In genomic region chr15:48693474-48693873, GRCh38 we compare ENCODE assay signal across 25 cellular contexts. TPM values are rescaled to one million over a fixed set of nuclear protein-coding genes. Genes with fewer than 3 reads are reported as not detected.
DNase-seq lines count a peak whose midpoint lies in the region; ATAC-seq, FAIRE-seq and TF ChIP-seq lines count a peak whose summit lies in the region.
"Had no signal": no experiment of that assay in that cellular context is flagged by ENCODE, and none has a peak within 500 bp of the region (broad histone marks: within the 10 kb centered on the region; RNA-seq: fewer than 3 reads in every experiment).

No MANE protein-coding gene starts in this region.

- in situ Hi-C loops in K562 (cut with MboI): no loop called here

- intact Hi-C loops in Right ventricle myocardium superior (cut with DNase I) (no loop called here), K562 (cut with micrococcal nuclease) (no loop called here), left ventricle myocardium inferior (cut with micrococcal nuclease) (no loop called here), MCF 10A (cut with micrococcal nuclease) (no loop called here), posterior vena cava (cut with DNase I) (no loop called here)

- no peaks in the 10 kb centered on the region for H3K9me1 ChIP-seq in K562 (ENCODE audit: control insufficient read depth, insufficient read depth, low read length)

- no peak overlapping the region for H3K9ac ChIP-seq in K562 (ENCODE audit: insufficient read depth in 1 of 2, low read depth in 2 of 2, low read length in 2 of 2)

- no peak for TF ChIP-seq CTCF in right atrium auricular region (IDR thresholded peaks at IDR 0.05)
- TF ChIP-seq CTCF in K562 (IDR thresholded peaks at IDR 0.05 in 2 of 3, conservative IDR thresholded peaks at IDR 0.05 in 1 of 3; ENCODE audit: insufficient read depth in 2 of 3, low read depth in 1 of 3, low read length in 3 of 3): no peak
- TF ChIP-seq CTCF in left ventricle myocardium inferior (IDR thresholded peaks at IDR 0.05; ENCODE audit: borderline replicate concordance): no peak
- no peak for TF ChIP-seq CTCF in MCF 10A (IDR thresholded peaks at IDR 0.05; ENCODE audit: unreplicated experiment)

- BruUV-seq in K562 (replicated peaks; lab: Mats Ljungman, UMichigan): no TSS peak
- no TSS peak for BruUV-seq in MCF 10A (replicated peaks; lab: Mats Ljungman, UMichigan)

- CTCF ChIA-PET in K562 (lab: Yijun Ruan, JAX; ENCODE audit: low intra/inter-chr PET ratio): no interaction called here
- CTCF ChIA-PET in MCF 10A (lab: Yijun Ruan, JAX): interaction anchor here (0.6 kb wide), 1 partner anchor 542 kb away, joined by 3 read pairs; no protein-coding TSS in a partner anchor

- no peak overlapping the region for H3K4me2 ChIP-seq in K562 (ENCODE audit: insufficient read depth, low read length)

- H3K4me1 Mint-ChIP-seq in MCF 10A (ENCODE audit: insufficient read depth, unreplicated experiment): peaks cover 33% of the 10 kb centered on the region
- H3K4me1 Mint-ChIP-seq: activated naive CD8-positive, alpha-beta T cell treated with anti-CD3 and anti-CD28 coated beads, Interleukin-2, amount 50 U/mL, for 24 hours; immature natural killer cell; naive thymus-derived CD8-positive, alpha-beta T cell; T-cell; WTC11 had no signal

- ATAC-seq in Right ventricle myocardium superior (ENCODE audit: poor library complexity): peak; percentile 55
- no peak for ATAC-seq in K562
- ATAC-seq: activated CD8-positive, alpha-beta T cell treated with anti-CD3 and anti-CD28 coated beads, Interleukin-2, amount 10 ng/mL, durations not matched to agents 7 days and 5 days; activated naive CD8-positive, alpha-beta T cell treated with anti-CD3 and anti-CD28 coated beads, Interleukin-2, amount 50 U/mL, for 24 hours; naive thymus-derived CD8-positive, alpha-beta T cell; T-cell; WTC11 had no signal

- H3K4me1 ChIP-seq in right atrium auricular region (no peaks in the 10 kb centered on the region), K562 (replicated peaks in 1 of 2; ENCODE audit: control insufficient read depth in 2 of 2, insufficient read depth in 2 of 2, low read length in 2 of 2) (peaks cover 0 to 22% of the 10 kb centered on the region in 2 experiments; a peak in 2 of 5 replicates), left ventricle myocardium inferior (no peaks in the 10 kb centered on the region)
- H3K4me1 ChIP-seq: spleen, thyroid gland had no signal

- peak overlapping the region in 1 of 2 donors; percentile 7 for H3K27ac ChIP-seq in right atrium auricular region
- no peak overlapping the region for H3K27ac ChIP-seq in K562 (ENCODE audit: extremely low read depth, low read depth, low read length)
- H3K27ac ChIP-seq in left ventricle myocardium inferior (replicated peaks): peak overlapping the region; percentile 24
- H3K27ac ChIP-seq: C4-2B, HL-60, spleen, thyroid gland had no signal

- TF ChIP-seq RAD21 in K562 (CRISPR knock-in tag; conservative IDR thresholded peaks at IDR 0.05 in 1 of 2, IDR thresholded peaks at IDR 0.05 in 1 of 2): no peak

- no peak overlapping the region for H3K4me3 Mint-ChIP-seq in MCF 10A (ENCODE audit: unreplicated experiment)
- H3K4me3 Mint-ChIP-seq: activated CD8-positive, alpha-beta T cell treated with anti-CD3 and anti-CD28 coated beads, Interleukin-2, amount 10 ng/mL, durations not matched to agents 7 days and 5 days; activated naive CD8-positive, alpha-beta T cell treated with anti-CD3 and anti-CD28 coated beads, Interleukin-2, amount 50 U/mL, for 24 hours; immature natural killer cell; naive thymus-derived CD8-positive, alpha-beta T cell; T-cell; WTC11 had no signal

- DNase-seq in Right ventricle myocardium superior: no peak
- no peak for DNase-seq in right atrium auricular region (ENCODE audit: low spot score)
- no peak for DNase-seq in K562 (ENCODE audit: extremely low read depth in 1 of 4, low spot score in 3 of 4)
- no peak for DNase-seq in left ventricle myocardium inferior
- DNase-seq in MCF 10A (ENCODE audit: unreplicated experiment): no peak
- no peak for DNase-seq in NCI-H82 (lab: John Stamatoyannopoulos, UW)
- no peak for DNase-seq in posterior vena cava (ENCODE audit: low spot score)
- no peak for DNase-seq in GOT3 (lab: John Stamatoyannopoulos, UW)
- DNase-seq: 8988T; activated CD8-positive, alpha-beta T cell treated with anti-CD3 and anti-CD28 coated beads, Interleukin-2, amount 10 ng/mL, durations not matched to agents 7 days and 5 days; activated naive CD8-positive, alpha-beta T cell treated with anti-CD3 and anti-CD28 coated beads, Interleukin-2, amount 50 U/mL, for 24 hours; cerebellar nuclear complex; immature natural killer cell; KG1; mammary epithelial cell; naive thymus-derived CD8-positive, alpha-beta T cell; NCI-H1105 treated with DMSO at 0.1 percent for 48 hours; spleen; T-cell; thyroid gland had no signal

- H3K36me3 ChIP-seq in right atrium auricular region (no peaks in the 10 kb centered on the region), K562 (ENCODE audit: control insufficient read depth, insufficient read depth, low read length) (no peaks in the 10 kb centered on the region), left ventricle myocardium inferior (no peaks in the 10 kb centered on the region)
- H3K36me3 ChIP-seq: spleen, thyroid gland had no signal

- no peaks in the 10 kb centered on the region for H3K27me3 ChIP-seq in right atrium auricular region
- no peaks in the 10 kb centered on the region for H3K27me3 ChIP-seq in K562 (ENCODE audit: control insufficient read depth in 2 of 2, insufficient read depth in 2 of 2, low read length in 2 of 2)
- no peaks in the 10 kb centered on the region for H3K27me3 ChIP-seq in left ventricle myocardium inferior (ENCODE audit: low read depth)
- H3K27me3 ChIP-seq: spleen, thyroid gland had no signal

- H3K36me3 Mint-ChIP-seq in MCF 10A (ENCODE audit: insufficient read depth, unreplicated experiment): peaks cover 6% of the 10 kb centered on the region
- H3K36me3 Mint-ChIP-seq: immature natural killer cell; naive thymus-derived CD8-positive, alpha-beta T cell; T-cell; WTC11 had no signal

- H3K4me3 ChIP-seq in right atrium auricular region (no peak overlapping the region), K562 (no peak overlapping the region), left ventricle myocardium inferior (no peak overlapping the region)
- H3K4me3 ChIP-seq: spleen, thyroid gland had no signal

- no peak overlapping the region for H2AFZ ChIP-seq in K562 (ENCODE audit: low read depth, low read length)

- no peaks in the 10 kb centered on the region for H4K20me1 ChIP-seq in K562 (replicated peaks; ENCODE audit: control insufficient read depth, insufficient read depth, low read length)

- H3K27me3 Mint-ChIP-seq in MCF 10A (ENCODE audit: insufficient read depth, unreplicated experiment): no peaks in the 10 kb centered on the region
- H3K27me3 Mint-ChIP-seq: activated naive CD8-positive, alpha-beta T cell treated with anti-CD3 and anti-CD28 coated beads, Interleukin-2, amount 50 U/mL, for 24 hours; T-cell had no signal

- H3K9me3 ChIP-seq in right atrium auricular region: peaks cover 0 to 6% of the 10 kb centered on the region in 2 donors
- no peaks in the 10 kb centered on the region for H3K9me3 ChIP-seq in K562 (replicated peaks; ENCODE audit: control insufficient read depth, insufficient read depth, low read depth, low read length)
- peaks cover 11% of the 10 kb centered on the region for H3K9me3 ChIP-seq in left ventricle myocardium inferior (replicated peaks)
- H3K9me3 ChIP-seq: spleen, thyroid gland had no signal

- H3K79me2 ChIP-seq in K562 (ENCODE audit: control insufficient read depth, insufficient read depth, low read length): no peaks in the 10 kb centered on the region

- peaks cover 5% of the 10 kb centered on the region for H3K9me3 Mint-ChIP-seq in MCF 10A (ENCODE audit: unreplicated experiment)
- H3K9me3 Mint-ChIP-seq: activated naive CD8-positive, alpha-beta T cell treated with anti-CD3 and anti-CD28 coated beads, Interleukin-2, amount 50 U/mL, for 24 hours; T-cell; WTC11 had no signal

- no peak for TF ChIP-seq EP300 in K562 (IDR thresholded peaks at IDR 0.05; ENCODE audit: low read length)

- POLR2A ChIA-PET in K562 (lab: Yijun Ruan, JAX) (interaction anchor here (0.6 to 1.5 kb wide), 5 partner anchors 13 to 128 kb away, joined by 3 to 6 read pairs (median 4); no protein-coding TSS in a partner anchor), MCF 10A (lab: Yijun Ruan, JAX) (interaction anchor here (0.7 to 1.1 kb wide), 2 partner anchors 9 to 77 kb away, joined by 3 read pairs; no protein-coding TSS in a partner anchor)

- FAIRE-seq in K562 (lab: Jason Lieb, UNC): no peak
- FAIRE-seq: H1 had no signal

- no peak for TF ChIP-seq POLR2A in K562 (conservative IDR thresholded peaks at IDR 0.05)

- H3K27ac Mint-ChIP-seq in MCF 10A (ENCODE audit: low read depth, unreplicated experiment): no peak overlapping the region
- H3K27ac Mint-ChIP-seq: activated CD8-positive, alpha-beta T cell treated with anti-CD3 and anti-CD28 coated beads, Interleukin-2, amount 10 ng/mL, durations not matched to agents 7 days and 5 days; activated naive CD8-positive, alpha-beta T cell treated with anti-CD3 and anti-CD28 coated beads, Interleukin-2, amount 50 U/mL, for 24 hours; immature natural killer cell; naive thymus-derived CD8-positive, alpha-beta T cell; progenitor cell of endocrine pancreas; T-cell; WTC11 had no signal

TF ChIP-seq in K562, 482 proteins besides CTCF, POLR2A, EP300 and RAD21 (continues in another document):
- peak; percentile 88 for TF ChIP-seq CTBP1 (IDR thresholded peaks at IDR 0.05; ENCODE audit: borderline replicate concordance)

RNA-seq across cellular contexts. Expression of gene FBN1, which starts 48.0 kb away (rescaled TPM):
- total RNA-seq in Right ventricle myocardium superior (39.4 TPM), right atrium auricular region (10 to 100 TPM; 57.1 to 84.9 TPM), K562 (2014; rRNA removed) (0.41 TPM in 2 replicates), K562 (2014; rRNA removed; fragmentation: Illumina TruSeq; extraction: Trizol) (0.89 and 1.2 TPM in 2 replicates), K562 (2015; rRNA removed; fragmentation: Illumina TruSeq; extraction: Trizol) (0.83 and 1.1 TPM in 2 replicates), K562 (2021) (0.86 and 1.0 TPM in 2 replicates), left ventricle myocardium inferior (45.5 TPM), MCF 10A (2022) (14.3 and 24.2 TPM in 2 replicates), posterior vena cava (100 to 1,000 TPM; 194 to 541 TPM)
- 1.00 and 3.4 TPM in 2 replicates for total RNA-seq in K562 (2011; cell fraction: chromatin; rRNA removed; ENCODE audit: low replicate concordance)
- 0.50 and 0.79 TPM in 2 replicates for total RNA-seq in K562 (2011; cell fraction: nucleolus; rRNA removed)
- total RNA-seq in K562 (2011; cell fraction: nucleoplasm; rRNA removed): 1.3 and 2.4 TPM in 2 replicates
- polyA plus RNA-seq in K562 (2011; rRNA removed) (0.31 and 0.77 TPM in 2 replicates), K562 (2014; fragmentation: Illumina TruSeq; extraction: Trizol) (0.48 and 0.76 TPM in 2 replicates), K562 (2014; fragmentation: Nextera tagmentation; extraction: Ambion mirVana) (under 1 TPM; 0.15 to 0.32 TPM), K562 (2014; rRNA removed) (0.60 and 1.0 TPM in 2 replicates)
- 0.12 and 0.59 TPM in 2 replicates for polyA plus RNA-seq in K562 (2011; cell fraction: cytosol; rRNA removed)
- 0.98 and 2.2 TPM in 2 replicates for polyA plus RNA-seq in K562 (2011; cell fraction: nucleus; rRNA removed)
- 0.27 and 0.32 TPM in 2 replicates for polyA plus RNA-seq in K562 (2012)
- polyA minus RNA-seq in K562 (2011; rRNA and poly(A)+ RNA removed): 1.5 and 2.1 TPM in 2 replicates
- 0.18 and 0.29 TPM in 2 replicates for polyA minus RNA-seq in K562 (2011; cell fraction: cytosol; rRNA and poly(A)+ RNA removed)
- polyA minus RNA-seq in K562 (2011; cell fraction: nucleus; rRNA and poly(A)+ RNA removed): 1.5 and 4.7 TPM in 2 replicates
